8 cellular contexts compared by ENCODE assay signal in the genomic region with DNA sequence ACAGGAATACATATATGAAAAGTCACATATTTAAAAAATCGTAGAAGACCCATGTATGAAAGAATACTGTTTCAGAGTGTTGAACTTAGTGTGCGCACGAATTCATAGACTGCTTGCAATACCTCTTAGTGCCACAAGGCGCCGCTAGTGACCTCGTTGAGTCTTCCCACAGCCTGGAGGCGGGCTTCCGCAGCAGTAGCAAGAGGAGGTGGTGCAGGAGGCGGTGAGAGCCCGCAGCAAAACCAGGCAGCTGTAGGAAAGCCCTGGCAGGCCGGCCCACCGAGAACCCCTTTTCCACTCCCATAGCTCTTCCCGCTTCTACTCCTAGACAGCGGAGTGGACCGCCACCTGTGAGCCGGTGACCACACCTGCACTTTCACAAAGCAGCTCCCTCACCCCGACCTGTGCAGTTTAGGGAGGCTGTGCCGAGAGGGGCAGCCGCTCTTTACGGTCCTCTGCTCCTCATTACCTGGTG. TPM values are rescaled to one million over a fixed set of nuclear protein-coding genes. Genes with fewer than 3 reads are reported as not detected.
DNase-seq lines count a peak whose midpoint lies in the region; ATAC-seq and TF ChIP-seq lines count a peak whose summit lies in the region.

No MANE protein-coding gene starts in this region.

- H3K4me3 ChIP-seq in thyroid gland (replicated peaks in 1 of 3): no peak overlapping the region

- 31 to 32% methylated on average over 20 of the region's 20 CpGs for WGBS in thyroid gland, 2 donors

- H3K27me3 Mint-ChIP-seq in osteocyte (ENCODE audit: unreplicated experiment): peaks cover 6% of the 10 kb centered on the region

- DNase-seq in COR-L47 (lab: John Stamatoyannopoulos, UW) (peak; percentile 63), RKO (ENCODE audit: low spot score) (peak; percentile 63), activated T-helper 1 cell treated with Interleukin-2 at 50 U/mL for 16 hours (ENCODE audit: low read depth) (peak; percentile 39), foreskin keratinocyte (peak in 1 of 2 donors; percentile 43), osteocyte (ENCODE audit: extremely low spot score, unreplicated experiment) (no peak), thyroid gland (peak; percentile 77 to 78)

- H3K27me3 ChIP-seq in foreskin keratinocyte (no peaks in the 10 kb centered on the region), thyroid gland (no peaks in the 10 kb centered on the region)

- peaks cover 2% of the 10 kb centered on the region for H3K36me3 Mint-ChIP-seq in osteocyte (ENCODE audit: unreplicated experiment)

- no peak for TF ChIP-seq POLR2A in thyroid gland (IDR thresholded peaks at IDR 0.05)

- peaks cover 23% of the 10 kb centered on the region for H3K4me1 Mint-ChIP-seq in osteocyte (ENCODE audit: unreplicated experiment)

- H3K27ac ChIP-seq in foreskin keratinocyte: no peak overlapping the region
- no peak overlapping the region for H3K27ac ChIP-seq in thyroid gland

- H3K4me3 Mint-ChIP-seq in osteocyte (ENCODE audit: unreplicated experiment): no peak overlapping the region

- no peaks in the 10 kb centered on the region for H3K9me3 ChIP-seq in thyroid gland

- no peak overlapping the region for H3K27ac Mint-ChIP-seq in osteocyte (ENCODE audit: unreplicated experiment)

- no peaks in the 10 kb centered on the region for H3K9me3 Mint-ChIP-seq in osteocyte (ENCODE audit: unreplicated experiment)

- H3K36me3 ChIP-seq in thyroid gland: peaks cover 8 to 12% of the 10 kb centered on the region in 2 donors

- intact Hi-C loops in thyroid gland (cut with DNase I): loop anchor here (10.0 kb wide), 1 partner anchor 395 kb away; no protein-coding TSS in a partner anchor

- ATAC-seq in GM19452 (IDR thresholded peaks at IDR 0.05; ENCODE audit: unreplicated experiment) (peak; percentile 92), HG03565 (IDR thresholded peaks at IDR 0.05; ENCODE audit: unreplicated experiment) (peak; percentile 89), foreskin keratinocyte (peak; percentile 90)

- H3K4me1 ChIP-seq in foreskin keratinocyte: no peaks in the 10 kb centered on the region
- peaks cover 0 to 5% of the 10 kb centered on the region in 2 donors for H3K4me1 ChIP-seq in thyroid gland

- peak; percentile 90 for TF ChIP-seq CTCF in foreskin keratinocyte (conservative IDR thresholded peaks at IDR 0.05)
- peak; percentile 72 for TF ChIP-seq CTCF in osteocyte (IDR thresholded peaks at IDR 0.05)
- peak; percentile 76 to 90 (median 86) for TF ChIP-seq CTCF in thyroid gland (IDR thresholded peaks at IDR 0.05)

RNA-seq across cellular contexts. Expression of gene MTARC1, which starts 23.5 kb away (rescaled TPM):
- total RNA-seq in foreskin keratinocyte: 2.1 and 6.6 TPM in 2 replicates
- polyA plus RNA-seq in foreskin keratinocyte: 1.9 and 4.2 TPM in 2 replicates
- total RNA-seq in osteocyte: 1.8 and 2.1 TPM in 2 replicates
- total RNA-seq in thyroid gland: 10 to 100 TPM; 44.0 to 96.5 (median 59.7) TPM
